In the genomic region with DNA sequence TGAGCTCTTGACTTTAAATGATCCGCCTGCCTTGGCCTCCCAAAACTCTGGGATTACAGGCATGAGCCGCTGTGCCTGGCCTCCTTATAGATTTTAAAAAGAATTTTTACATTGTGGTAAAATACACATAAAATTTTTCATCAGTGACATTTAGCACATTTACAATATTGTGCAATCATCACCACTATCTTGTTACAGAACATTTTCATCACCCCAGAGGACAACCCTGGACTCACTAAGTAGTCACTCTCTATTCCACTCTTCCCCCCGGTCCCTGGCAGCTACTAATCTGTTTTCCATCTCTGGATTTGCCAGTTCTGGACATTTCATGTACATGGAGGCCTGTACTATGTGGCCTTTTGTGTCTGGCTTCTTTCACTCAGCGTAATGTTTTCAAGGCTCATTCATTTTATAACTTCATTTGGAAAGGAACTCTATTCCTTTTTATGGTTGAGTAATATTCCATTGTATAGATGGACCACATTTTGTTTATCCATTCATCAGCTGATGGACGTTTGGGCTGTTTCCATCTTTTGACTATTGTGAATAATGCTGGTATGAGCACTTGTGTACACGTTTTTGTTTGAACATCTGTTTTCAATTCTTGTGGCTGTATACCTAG, we compare ENCODE assay signal across 31 cellular contexts. TPM values are rescaled to one million over a fixed set of nuclear protein-coding genes. Genes with fewer than 3 reads are reported as not detected.
DNase-seq lines count a peak whose midpoint lies in the region; ATAC-seq and TF ChIP-seq lines count a peak whose summit lies in the region.
"Had no signal": no experiment of that assay in that cellular context is flagged by ENCODE, and none has a peak within 500 bp of the region (broad histone marks: within the 10 kb centered on the region; RNA-seq: fewer than 3 reads in every experiment).

No MANE protein-coding gene starts in this region.

- dilution Hi-C loops in IMR-90 (cut with HindIII; ENCODE audit: low sequenced_read_pairs, unreplicated experiment) = no loop called here

- peak; percentile 22 for DNase-seq in AG09319 (ENCODE audit: extremely low read depth, low read depth)
- DNase-seq in IMR-90 = peak; percentile 38
- DNase-seq in cardiac fibroblast (ENCODE audit: low read depth in 2 of 2) = peak; percentile 44 to 73
- peak; percentile 80 for DNase-seq in iris pigment epithelial cell (ENCODE audit: low read depth)
- no peak for DNase-seq in body of pancreas
- no peak for DNase-seq in Right ventricle myocardium inferior (ENCODE audit: missing footprints)
- DNase-seq: ACHN; activated B cell treated with CpG ODN at 0.5 μM for 24 hours; activated CD4-positive, alpha-beta T cell treated with anti-CD3 and anti-CD28 coated beads, Interleukin-2, amount 50 U/mL, for 4 hours; activated CD8-positive, alpha-beta memory T cell treated with anti-CD3 and anti-CD28 coated beads, Interleukin-2, amount 50 U/mL, for 4 hours; aorta; caudate nucleus; COR-L47; DMS53; endodermal cell; head of caudate nucleus; kidney glomerular epithelial cell; mucosa of descending colon; NCI-H1105; NCI-H1930; NCI-H524 treated with DMSO at 0.1 percent for 48 hours; ovary; PC-3; SHP77 treated with DMSO at 0.1 percent for 48 hours; stimulated activated CD4-positive, alpha-beta T cell treated with anti-CD3 and anti-CD28 coated beads, Interleukin-2, amount 100 ng/mL, for 48 hours; SW 1271 had no signal

- no peak overlapping the region for H2AFZ ChIP-seq in IMR-90 (replicated peaks; ENCODE audit: low read length, poor library complexity)

- H2BK15ac ChIP-seq in IMR-90 (ENCODE audit: low read depth, low read length) = no peak overlapping the region

- no peak overlapping the region for H3K4me2 ChIP-seq in IMR-90 (ENCODE audit: low read depth, low read length)
- H3K4me2 ChIP-seq: BLaER1 treated with 17β-estradiol and CSF1 and Interleukin-3, amounts not matched to agents 10 nM and 100 nM had no signal

- CTCF ChIA-PET in IMR-90 (lab: Yijun Ruan, JAX) = no interaction called here

- H3K9me1 ChIP-seq in IMR-90 (ENCODE audit: insufficient read depth, low read length) = no peaks in the 10 kb centered on the region; the same call in 1 of the 2 replicates

- TF ChIP-seq CTCF in AG09319 (IDR thresholded peaks at IDR 0.05; ENCODE audit: low read depth, low read length) = no peak
- TF ChIP-seq CTCF in IMR-90 (conservative IDR thresholded peaks at IDR 0.05; ENCODE audit: low read depth, low read length) = no peak
- no peak for TF ChIP-seq CTCF in cardiac fibroblast (IDR thresholded peaks at IDR 0.05; ENCODE audit: low read depth, low read length)
- no peak for TF ChIP-seq CTCF in body of pancreas (IDR thresholded peaks at IDR 0.05)

- H3K4me3 ChIP-seq in IMR-90 (ENCODE audit: insufficient read depth, low read depth, low read length) (no peak overlapping the region), cardiac fibroblast (replicated peaks in 1 of 2; ENCODE audit: low read depth in 2 of 2, low read length in 2 of 2) (no peak overlapping the region), body of pancreas (no peak overlapping the region)
- H3K4me3 ChIP-seq: BLaER1 treated with 17β-estradiol and CSF1 and Interleukin-3, amounts not matched to agents 10 nM and 100 nM; HAP-1; lung; mucosa of descending colon; ovary had no signal

- no peak overlapping the region for H2AK5ac ChIP-seq in IMR-90 (ENCODE audit: low read depth, low read length)

- WGBS in IMR-90 (ENCODE audit: extremely low coverage in 2 of 2, insufficient read length in 1 of 2), 2 experiments = no CpG with 5 or more reads among the region's 6 CpGs
- WGBS in body of pancreas, 2 donors = 86 to 87% methylated on average over 6 of the region's 6 CpGs

- BruUV-seq in IMR-90 (replicated peaks; lab: Mats Ljungman, UMichigan) = no TSS peak

- H4K5ac ChIP-seq in IMR-90 (ENCODE audit: low read depth, low read length) = no peak overlapping the region

- intact Hi-C loops in IMR-90 (cut with micrococcal nuclease) = no loop called here
- intact Hi-C loops in body of pancreas (cut with DNase I) = no loop called here
- intact Hi-C loops in Right ventricle myocardium inferior (cut with DNase I) = no loop called here

- H3K4me1 ChIP-seq in IMR-90 (ENCODE audit: control insufficient read depth, insufficient read depth, low read length) (no peaks in the 10 kb centered on the region; the same call in 1 of the 2 replicates), body of pancreas (no peaks in the 10 kb centered on the region)
- H3K4me1 ChIP-seq: HAP-1 had no signal

- H4K8ac ChIP-seq in IMR-90 (ENCODE audit: low read depth in 2 of 2, low read length in 2 of 2) = no peak overlapping the region

- H3K9ac ChIP-seq in IMR-90 (ENCODE audit: low read depth, low read length) = no peak overlapping the region

- H3K56ac ChIP-seq in IMR-90 (ENCODE audit: extremely low read depth, insufficient read depth, low read length) = no peak overlapping the region

- H3K79me1 ChIP-seq in IMR-90 (ENCODE audit: low read depth in 1 of 2, low read length in 2 of 2) = no peaks in the 10 kb centered on the region

- POLR2A ChIA-PET in IMR-90 (lab: Charles Lee; ENCODE audit: unreplicated experiment) = no interaction called here

- no peak overlapping the region for H4K91ac ChIP-seq in IMR-90 (ENCODE audit: insufficient read depth, low read depth, low read length)

- H3K27ac ChIP-seq in IMR-90 (ENCODE audit: insufficient read depth, low read length) (no peak overlapping the region), body of pancreas (no peak overlapping the region)
- H3K27ac ChIP-seq: BLaER1 treated with 17β-estradiol and CSF1 and Interleukin-3, amounts not matched to agents 10 nM and 100 nM; ovary had no signal

- ATAC-seq in IMR-90 (ENCODE audit: low read depth) (peak; percentile 53), body of pancreas (no peak), GM19023 (IDR thresholded peaks at IDR 0.05; ENCODE audit: unreplicated experiment) (no peak), Right ventricle myocardium inferior (no peak)
- no peak for ATAC-seq in activated CD4-positive, CD25-positive, alpha-beta regulatory T cell treated with anti-CD3 and anti-CD28 coated beads, Interleukin-2, amount 50 U/mL, for 24 hours
- ATAC-seq: mucosa of descending colon, PC-3 had no signal

- H3K14ac ChIP-seq in IMR-90 (replicated peaks; ENCODE audit: low read depth, low read length) = no peak overlapping the region

- no peak overlapping the region for H3K4ac ChIP-seq in IMR-90 (ENCODE audit: low read depth, low read length)

- no peak overlapping the region for H3K23ac ChIP-seq in IMR-90 (ENCODE audit: low read depth, low read length)

- no peak overlapping the region for H2BK20ac ChIP-seq in IMR-90 (ENCODE audit: low read depth, low read length)

- TF ChIP-seq POLR2A in IMR-90 (IDR thresholded peaks at IDR 0.05; ENCODE audit: low read depth, low read length) = no peak
- no peak for TF ChIP-seq POLR2A in body of pancreas (IDR thresholded peaks at IDR 0.05)

- H2AK9ac ChIP-seq in IMR-90 (replicated peaks; ENCODE audit: low read depth, low read length, poor library complexity) = no peak overlapping the region

- no peak overlapping the region for H2BK120ac ChIP-seq in IMR-90 (ENCODE audit: low read depth, low read length)

- no peaks in the 10 kb centered on the region for H4K20me1 ChIP-seq in IMR-90 (ENCODE audit: insufficient read depth, low read length)

- in situ Hi-C loops in IMR-90 (cut with MboI; ENCODE audit: low sequenced_read_pairs) = no loop called here

- H3K36me3 ChIP-seq in IMR-90 (ENCODE audit: control insufficient read depth, insufficient read depth, low read length) = peaks cover 18% of the 10 kb centered on the region; the same call in 1 of the 2 replicates
- H3K36me3 ChIP-seq in body of pancreas (replicated peaks in 1 of 2; ENCODE audit: insufficient read depth in 1 of 2, low read depth in 2 of 2) = no peaks in the 10 kb centered on the region
- H3K36me3 ChIP-seq: ovary had no signal

- H2BK5ac ChIP-seq in IMR-90 (ENCODE audit: low read depth, low read length, poor library complexity, severe bottlenecking) = no peak overlapping the region

- H3K18ac ChIP-seq in IMR-90 (ENCODE audit: low read depth, low read length) = no peak overlapping the region

- no peak for TF ChIP-seq RAD21 in IMR-90 (IDR thresholded peaks at IDR 0.05; ENCODE audit: low read length)

- H3K27me3 ChIP-seq in IMR-90 (ENCODE audit: control insufficient read depth, insufficient read depth, low read length) = no peaks in the 10 kb centered on the region
- H3K27me3 ChIP-seq in body of pancreas = no peaks in the 10 kb centered on the region
- H3K27me3 ChIP-seq: BLaER1 treated with 17β-estradiol and CSF1 and Interleukin-3, amounts not matched to agents 10 nM and 100 nM; ovary had no signal

- H3K9me3 ChIP-seq in IMR-90 (ENCODE audit: control insufficient read depth, insufficient read depth, low read length) (no peaks in the 10 kb centered on the region), body of pancreas (no peaks in the 10 kb centered on the region)
- H3K9me3 ChIP-seq: BLaER1 treated with 17β-estradiol and CSF1 and Interleukin-3, amounts not matched to agents 10 nM and 100 nM; HAP-1; mucosa of descending colon; ovary had no signal

RNA-seq across cellular contexts. Expression of a gene that starts 19.9 kb away (rescaled TPM):
- 2.3 and 2.5 TPM in 2 replicates for total RNA-seq in IMR-90 (2012; rRNA removed)
- 12.5 and 13.7 TPM in 2 replicates for polyA plus RNA-seq in IMR-90 (2012; rRNA removed)
- 7.6 and 17.1 TPM in 2 replicates for polyA plus RNA-seq in IMR-90 (2012; cell fraction: cytosol; rRNA removed)
- 17.5 and 26.7 TPM in 2 replicates for polyA plus RNA-seq in IMR-90 (2012; cell fraction: nucleus; rRNA removed; ENCODE audit: low replicate concordance)
- total RNA-seq in body of pancreas = 10 to 100 TPM in 1 of 2 donors, 1 to 10 TPM in 1; 9.9 to 24.1 TPM
- 32.6 TPM for total RNA-seq in Right ventricle myocardium inferior

RNA-seq across cellular contexts. Expression of a gene that starts 32.2 kb away (rescaled TPM):
- under 0.01 and 2.5 TPM in 2 replicates for total RNA-seq in IMR-90 (2012; rRNA removed)
- polyA plus RNA-seq in IMR-90 (2012; rRNA removed) = 0.09 and 0.41 TPM in 2 replicates
- polyA plus RNA-seq in IMR-90 (2012; cell fraction: cytosol; rRNA removed) = 0.10 and 0.20 TPM in 2 replicates
- 1.5 and 2.9 TPM in 2 replicates for polyA plus RNA-seq in IMR-90 (2012; cell fraction: nucleus; rRNA removed; ENCODE audit: low replicate concordance)
- not detected for total RNA-seq in body of pancreas
- total RNA-seq in Right ventricle myocardium inferior = 0.16 TPM
- total RNA-seq: activated B cell treated with CpG ODN at 0.5 μM for 24 hours, aorta had no signal
- polyA plus RNA-seq: aorta had no signal

RNA-seq across cellular contexts. Expression of a gene that starts 42.9 kb away (rescaled TPM):
- 71.2 and 76.4 TPM in 2 replicates for total RNA-seq in IMR-90 (2012; rRNA removed)
- 64.3 and 69.7 TPM in 2 replicates for polyA plus RNA-seq in IMR-90 (2012; rRNA removed)
- 92.1 and 108 TPM in 2 replicates for polyA plus RNA-seq in IMR-90 (2012; cell fraction: cytosol; rRNA removed)
- 40.0 and 79.4 TPM in 2 replicates for polyA plus RNA-seq in IMR-90 (2012; cell fraction: nucleus; rRNA removed; ENCODE audit: low replicate concordance)
- total RNA-seq in body of pancreas = 10 to 100 TPM in 1 of 2 donors, 1 to 10 TPM in 1; 7.9 to 12.5 TPM
- 3.7 TPM for total RNA-seq in Right ventricle myocardium inferior
- total RNA-seq: PC-3 had no signal

RNA-seq across cellular contexts. Expression of a gene that starts 43.4 kb away (rescaled TPM):
- total RNA-seq in IMR-90 (2012; rRNA removed) (0.28 and 0.36 TPM in 2 replicates), body of pancreas (under 1 TPM in 1 of 2 donors, not detected in 1; 0.52 TPM), Right ventricle myocardium inferior (0.51 TPM)
- polyA plus RNA-seq in IMR-90 (2012; rRNA removed) = 1.6 and 1.8 TPM in 2 replicates
- 0.79 and 1.7 TPM in 2 replicates for polyA plus RNA-seq in IMR-90 (2012; cell fraction: cytosol; rRNA removed)
- 0.60 and 1.5 TPM in 2 replicates for polyA plus RNA-seq in IMR-90 (2012; cell fraction: nucleus; rRNA removed; ENCODE audit: low replicate concordance)
- total RNA-seq: PC-3 had no signal
- polyA plus RNA-seq: aorta had no signal

RNA-seq across cellular contexts. Expression of a gene that starts 44.8 kb away (rescaled TPM):
- total RNA-seq in IMR-90 (2012; rRNA removed) (not detected in 2 replicates), body of pancreas (not detected), Right ventricle myocardium inferior (0.87 TPM)
- polyA plus RNA-seq in IMR-90 (2012; rRNA removed) = 1.0 and 1.2 TPM in 2 replicates
- not detected in 2 replicates for polyA plus RNA-seq in IMR-90 (2012; cell fraction: cytosol; rRNA removed)
- polyA plus RNA-seq in IMR-90 (2012; cell fraction: nucleus; rRNA removed; ENCODE audit: low replicate concordance) = 0.23 TPM in 1 of 2 replicates, not detected in the other
- total RNA-seq: ovary had no signal

Comparison
In these comparisons a context has a peak if more than half of its experiments do, and no peak if none do; other contexts are left out.
1. DNase-seq: peak in AG09319 (single experiment), IMR-90 (single experiment), cardiac fibroblast (2 of 2) and iris pigment epithelial cell (single experiment); none in body of pancreas (0 of 4) and Right ventricle myocardium inferior (single experiment).